Comparison of ENCODE assay signal across 2 cellular contexts in the genomic region with DNA sequence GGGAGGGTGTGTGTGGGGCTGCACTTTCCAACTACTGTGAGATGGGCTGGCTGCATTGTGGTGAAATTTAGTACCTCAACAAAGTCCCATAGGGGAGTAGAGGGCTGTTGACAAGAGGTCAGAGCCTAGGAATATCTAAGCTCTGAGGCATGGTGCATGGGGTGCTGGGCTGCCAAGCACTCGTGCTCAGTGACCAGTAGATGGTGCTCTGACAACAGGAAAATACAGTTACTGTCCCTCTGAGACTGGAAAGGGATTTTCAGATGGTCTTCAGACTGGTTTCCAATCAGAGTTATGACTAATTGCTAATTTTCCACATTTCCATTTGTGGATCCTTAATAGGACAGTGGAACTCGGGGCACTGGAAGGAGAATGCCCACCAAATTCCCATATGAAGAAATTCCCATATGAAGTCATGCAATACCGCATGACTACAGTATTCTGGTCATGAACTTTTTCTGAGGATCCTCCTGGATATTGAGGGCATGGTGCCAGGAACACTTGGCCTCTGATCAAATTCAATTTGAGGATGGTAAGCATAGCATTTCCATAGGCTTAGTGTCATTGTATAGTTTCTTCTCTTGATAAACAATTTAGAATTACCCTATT.
TF ChIP-seq lines count a peak whose summit lies in the region.

No MANE protein-coding gene starts in this region.

TF ChIP-seq in GM23338, 12 proteins besides CTCF, POLR2A, EP300 and RAD21:
- no peak for TF ChIP-seq EZH2phosphoT487 (IDR thresholded peaks at IDR 0.05; ENCODE audit: unreplicated experiment)
- TF ChIP-seq POLR2AphosphoS5 (IDR thresholded peaks at IDR 0.05; ENCODE audit: low read depth): no peak
- TF ChIP-seq, protein P1, sequence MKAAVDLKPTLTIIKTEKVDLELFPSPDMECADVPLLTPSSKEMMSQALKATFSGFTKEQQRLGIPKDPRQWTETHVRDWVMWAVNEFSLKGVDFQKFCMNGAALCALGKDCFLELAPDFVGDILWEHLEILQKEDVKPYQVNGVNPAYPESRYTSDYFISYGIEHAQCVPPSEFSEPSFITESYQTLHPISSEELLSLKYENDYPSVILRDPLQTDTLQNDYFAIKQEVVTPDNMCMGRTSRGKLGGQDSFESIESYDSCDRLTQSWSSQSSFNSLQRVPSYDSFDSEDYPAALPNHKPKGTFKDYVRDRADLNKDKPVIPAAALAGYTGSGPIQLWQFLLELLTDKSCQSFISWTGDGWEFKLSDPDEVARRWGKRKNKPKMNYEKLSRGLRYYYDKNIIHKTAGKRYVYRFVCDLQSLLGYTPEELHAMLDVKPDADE (IDR thresholded peaks at IDR 0.05): no peak
- TF ChIP-seq JUNB (IDR thresholded peaks at IDR 0.05; ENCODE audit: unreplicated experiment): no peak
- TF ChIP-seq, protein P2, sequence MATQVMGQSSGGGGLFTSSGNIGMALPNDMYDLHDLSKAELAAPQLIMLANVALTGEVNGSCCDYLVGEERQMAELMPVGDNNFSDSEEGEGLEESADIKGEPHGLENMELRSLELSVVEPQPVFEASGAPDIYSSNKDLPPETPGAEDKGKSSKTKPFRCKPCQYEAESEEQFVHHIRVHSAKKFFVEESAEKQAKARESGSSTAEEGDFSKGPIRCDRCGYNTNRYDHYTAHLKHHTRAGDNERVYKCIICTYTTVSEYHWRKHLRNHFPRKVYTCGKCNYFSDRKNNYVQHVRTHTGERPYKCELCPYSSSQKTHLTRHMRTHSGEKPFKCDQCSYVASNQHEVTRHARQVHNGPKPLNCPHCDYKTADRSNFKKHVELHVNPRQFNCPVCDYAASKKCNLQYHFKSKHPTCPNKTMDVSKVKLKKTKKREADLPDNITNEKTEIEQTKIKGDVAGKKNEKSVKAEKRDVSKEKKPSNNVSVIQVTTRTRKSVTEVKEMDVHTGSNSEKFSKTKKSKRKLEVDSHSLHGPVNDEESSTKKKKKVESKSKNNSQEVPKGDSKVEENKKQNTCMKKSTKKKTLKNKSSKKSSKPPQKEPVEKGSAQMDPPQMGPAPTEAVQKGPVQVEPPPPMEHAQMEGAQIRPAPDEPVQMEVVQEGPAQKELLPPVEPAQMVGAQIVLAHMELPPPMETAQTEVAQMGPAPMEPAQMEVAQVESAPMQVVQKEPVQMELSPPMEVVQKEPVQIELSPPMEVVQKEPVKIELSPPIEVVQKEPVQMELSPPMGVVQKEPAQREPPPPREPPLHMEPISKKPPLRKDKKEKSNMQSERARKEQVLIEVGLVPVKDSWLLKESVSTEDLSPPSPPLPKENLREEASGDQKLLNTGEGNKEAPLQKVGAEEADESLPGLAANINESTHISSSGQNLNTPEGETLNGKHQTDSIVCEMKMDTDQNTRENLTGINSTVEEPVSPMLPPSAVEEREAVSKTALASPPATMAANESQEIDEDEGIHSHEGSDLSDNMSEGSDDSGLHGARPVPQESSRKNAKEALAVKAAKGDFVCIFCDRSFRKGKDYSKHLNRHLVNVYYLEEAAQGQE (IDR thresholded peaks at IDR 0.05; ENCODE audit: unreplicated experiment): no peak
- TF ChIP-seq NANOG (IDR thresholded peaks at IDR 0.05; ENCODE audit: borderline replicate concordance): no peak
TF ChIP-seq in GM23338: peak in this region for 0.

TF ChIP-seq in HepG2, 621 proteins besides CTCF, POLR2A, EP300 and RAD21:
- TF ChIP-seq U2AF1 (optimal IDR thresholded peaks at IDR 0.05; ENCODE audit: low read depth, low read length): no peak
- TF ChIP-seq ZNF615 (CRISPR knock-in tag; IDR thresholded peaks at IDR 0.05; ENCODE audit: borderline replicate concordance): no peak
- no peak for TF ChIP-seq CBX2 (IDR thresholded peaks at IDR 0.05; ENCODE audit: low read depth, low read length)
- TF ChIP-seq CBX2 (CRISPR knock-in tag; IDR thresholded peaks at IDR 0.05; ENCODE audit: low read depth): no peak
- peak; percentile 89 for TF ChIP-seq STAG1 (CRISPR knock-in tag; IDR thresholded peaks at IDR 0.05)
- TF ChIP-seq, protein P3, sequence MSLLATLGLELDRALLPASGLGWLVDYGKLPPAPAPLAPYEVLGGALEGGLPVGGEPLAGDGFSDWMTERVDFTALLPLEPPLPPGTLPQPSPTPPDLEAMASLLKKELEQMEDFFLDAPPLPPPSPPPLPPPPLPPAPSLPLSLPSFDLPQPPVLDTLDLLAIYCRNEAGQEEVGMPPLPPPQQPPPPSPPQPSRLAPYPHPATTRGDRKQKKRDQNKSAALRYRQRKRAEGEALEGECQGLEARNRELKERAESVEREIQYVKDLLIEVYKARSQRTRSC (CRISPR knock-in tag; IDR thresholded peaks at IDR 0.05; ENCODE audit: low read depth): no peak
- peak; percentile 83 for TF ChIP-seq SMC3 (IDR thresholded peaks at IDR 0.05; ENCODE audit: low read length)
- TF ChIP-seq GPN1 (CRISPR knock-in tag; IDR thresholded peaks at IDR 0.05; ENCODE audit: borderline replicate concordance): no peak
- no peak for TF ChIP-seq PAWR (CRISPR knock-in tag; IDR thresholded peaks at IDR 0.05; ENCODE audit: borderline replicate concordance)
- TF ChIP-seq MAFK (conservative IDR thresholded peaks at IDR 0.05 in 1 of 2, IDR thresholded peaks at IDR 0.05 in 1 of 2; ENCODE audit: low read length in 2 of 2): no peak
- no peak for TF ChIP-seq SNRNP70 (IDR thresholded peaks at IDR 0.05; ENCODE audit: low read depth, low read length)
- no peak for TF ChIP-seq IKZF1 (IDR thresholded peaks at IDR 0.05)
- TF ChIP-seq, protein P4, sequence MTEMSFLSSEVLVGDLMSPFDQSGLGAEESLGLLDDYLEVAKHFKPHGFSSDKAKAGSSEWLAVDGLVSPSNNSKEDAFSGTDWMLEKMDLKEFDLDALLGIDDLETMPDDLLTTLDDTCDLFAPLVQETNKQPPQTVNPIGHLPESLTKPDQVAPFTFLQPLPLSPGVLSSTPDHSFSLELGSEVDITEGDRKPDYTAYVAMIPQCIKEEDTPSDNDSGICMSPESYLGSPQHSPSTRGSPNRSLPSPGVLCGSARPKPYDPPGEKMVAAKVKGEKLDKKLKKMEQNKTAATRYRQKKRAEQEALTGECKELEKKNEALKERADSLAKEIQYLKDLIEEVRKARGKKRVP (CRISPR knock-in tag; IDR thresholded peaks at IDR 0.05): no peak
- no peak for TF ChIP-seq ZFP36L2 (CRISPR knock-in tag; IDR thresholded peaks at IDR 0.05)
- no peak for TF ChIP-seq ZNF703 (CRISPR knock-in tag; IDR thresholded peaks at IDR 0.05; ENCODE audit: borderline replicate concordance)
- no peak for TF ChIP-seq TBL1XR1 (IDR thresholded peaks at IDR 0.05; ENCODE audit: borderline replicate concordance, low read length, partially characterized antibody)
- TF ChIP-seq ZNF432 (CRISPR knock-in tag; IDR thresholded peaks at IDR 0.05; ENCODE audit: borderline replicate concordance): no peak
- TF ChIP-seq DNMT3B (CRISPR knock-in tag; conservative IDR thresholded peaks at IDR 0.05): no peak
TF ChIP-seq in HepG2: peak in this region for 2.
